21 cellular contexts compared by ENCODE assay signal in the genomic region with DNA sequence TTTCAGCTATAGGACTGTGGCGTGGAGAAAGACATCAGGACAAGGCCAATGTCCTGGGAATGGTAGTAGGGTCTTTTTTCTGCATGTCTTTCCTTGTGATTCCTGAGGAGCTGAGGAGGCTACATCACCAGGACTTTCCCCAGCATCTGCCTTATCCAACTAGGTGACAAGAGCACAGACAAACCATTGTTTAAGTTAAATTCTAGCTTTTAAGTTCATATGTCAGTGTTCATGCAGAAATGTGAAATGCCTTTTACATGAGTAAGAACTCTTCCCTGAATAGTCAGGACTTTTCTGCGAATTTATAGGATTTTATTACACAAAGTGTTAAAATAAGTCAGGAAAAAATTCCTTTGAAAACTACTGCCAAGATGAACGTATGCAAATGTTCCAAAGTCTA.
"Had no signal": no experiment of that assay in that cellular context is flagged by ENCODE, and none has a peak within 500 bp of the region (broad histone marks: within the 10 kb centered on the region; RNA-seq: fewer than 3 reads in every experiment).

No MANE protein-coding gene starts in this region.

- H3K4me1 ChIP-seq: foreskin keratinocyte, gastrocnemius medialis had no signal

- DNase-seq: dermis blood vessel endothelial cell; dorsolateral prefrontal cortex; effector CD4-positive, alpha-beta T cell; effector memory CD4-positive, alpha-beta T cell; foreskin keratinocyte; gastrocnemius medialis; glutamatergic neuron; head of caudate nucleus; heart right ventricle; hippocampal formation; left colon; left ventricle myocardium inferior; lower lobe of right lung; mesenchymal stem cell; mucosa of descending colon; naive B cell; naive thymus-derived CD8-positive, alpha-beta T cell had no signal

- H3K36me3 ChIP-seq: esophagus muscularis mucosa, gastrocnemius medialis, heart right ventricle, left ventricle myocardium inferior, lower lobe of right lung had no signal

- ATAC-seq: foreskin keratinocyte; gastrocnemius medialis; heart right ventricle; left colon; left lobe of liver; lower lobe of right lung; mucosa of descending colon; naive thymus-derived CD8-positive, alpha-beta T cell had no signal

- H3K27ac ChIP-seq: coronary artery, dorsolateral prefrontal cortex, esophagus muscularis mucosa, foreskin keratinocyte, gastrocnemius medialis, heart right ventricle, left ventricle myocardium inferior, lower lobe of right lung had no signal

- H3K4me3 Mint-ChIP-seq: mesothelial cell of epicardium; naive B cell; naive thymus-derived CD8-positive, alpha-beta T cell had no signal

- H3K4me3 ChIP-seq: coronary artery, dorsolateral prefrontal cortex, esophagus muscularis mucosa, gastrocnemius medialis, heart right ventricle, left ventricle myocardium inferior, lower lobe of right lung, mucosa of descending colon had no signal

- H3K4me1 Mint-ChIP-seq: mesothelial cell of epicardium; naive B cell; naive thymus-derived CD8-positive, alpha-beta T cell had no signal

- H3K9me3 ChIP-seq: esophagus muscularis mucosa, gastrocnemius medialis, heart right ventricle, left ventricle myocardium inferior, lower lobe of right lung, mucosa of descending colon had no signal

- H3K36me3 Mint-ChIP-seq: mesothelial cell of epicardium; naive B cell; naive thymus-derived CD8-positive, alpha-beta T cell had no signal

- H3K27ac Mint-ChIP-seq: mesothelial cell of epicardium; naive B cell; naive thymus-derived CD8-positive, alpha-beta T cell had no signal

- H3K9me3 Mint-ChIP-seq: mesothelial cell of epicardium; naive thymus-derived CD8-positive, alpha-beta T cell had no signal

- H3K27me3 ChIP-seq: esophagus muscularis mucosa, foreskin keratinocyte, gastrocnemius medialis had no signal
